Comparison of ENCODE assay signal across 8 cellular contexts in the genomic region with DNA sequence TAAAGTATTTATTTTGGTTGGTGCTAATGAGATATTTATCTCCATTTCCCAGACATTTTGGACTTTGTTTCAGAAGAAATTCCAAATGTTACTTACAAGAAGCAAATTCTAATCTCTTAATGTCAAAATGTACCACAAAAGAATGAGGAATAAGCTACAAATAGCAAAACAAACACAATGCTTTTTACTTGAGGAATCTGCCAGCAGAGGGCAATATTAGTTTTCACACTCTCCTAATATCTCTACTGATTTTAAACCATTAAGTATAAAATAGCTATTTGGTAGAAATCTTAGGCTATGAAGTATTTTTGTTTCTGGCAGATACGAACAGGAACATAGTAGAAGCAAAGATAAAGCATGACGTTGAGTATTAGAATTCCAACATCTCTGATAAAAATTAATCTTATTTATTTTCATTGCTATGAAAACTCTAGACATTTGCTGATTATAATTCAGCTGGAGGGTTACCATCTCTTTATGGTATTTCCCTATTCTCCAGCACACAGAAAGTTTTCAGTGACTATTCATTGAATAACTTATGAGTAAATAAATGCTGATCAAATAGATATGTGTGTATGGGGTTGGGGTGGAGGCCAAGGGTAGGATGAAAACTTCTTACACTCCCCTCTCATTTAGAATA. TPM values are rescaled to one million over a fixed set of nuclear protein-coding genes. Genes with fewer than 3 reads are reported as not detected.
DNase-seq lines count a peak whose midpoint lies in the region; ATAC-seq and TF ChIP-seq lines count a peak whose summit lies in the region.

No MANE protein-coding gene starts in this region.

- no peaks in the 10 kb centered on the region for H3K79me2 ChIP-seq in Loucy (ENCODE audit: insufficient read depth, low read length)

- no peaks in the 10 kb centered on the region for H3K36me3 ChIP-seq in Loucy (ENCODE audit: insufficient read depth, low read length)
- H3K36me3 ChIP-seq in body of pancreas (replicated peaks in 1 of 2; ENCODE audit: insufficient read depth in 1 of 2, low read depth in 2 of 2) = no peaks in the 10 kb centered on the region
- H3K36me3 ChIP-seq in liver (ENCODE audit: control insufficient read depth in 4 of 4, insufficient read depth in 3 of 4, low read depth in 1 of 4, low read length in 3 of 4) = no peaks in the 10 kb centered on the region

- TF ChIP-seq RAD21 in liver (IDR thresholded peaks at IDR 0.05) = peak; percentile 78 to 79

- no peaks in the 10 kb centered on the region for H3K36me3 Mint-ChIP-seq in Calu3 (ENCODE audit: insufficient read depth, unreplicated experiment)

- H3K9ac ChIP-seq in Loucy (ENCODE audit: low read depth, low read length, poor library complexity, severe bottlenecking) (no peak overlapping the region), liver (ENCODE audit: low read depth in 1 of 2, low read length in 2 of 2) (no peak overlapping the region)

- H3K27me3 Mint-ChIP-seq in Calu3 (ENCODE audit: unreplicated experiment) = no peaks in the 10 kb centered on the region

- H3K4me1 Mint-ChIP-seq in Calu3 (ENCODE audit: low read depth, unreplicated experiment) = peaks cover 8% of the 10 kb centered on the region

- TF ChIP-seq POLR2A in body of pancreas (IDR thresholded peaks at IDR 0.05) = no peak

- no peak overlapping the region for H3K4me2 ChIP-seq in Loucy (ENCODE audit: low read depth, low read length, poor library complexity, severe bottlenecking)

- TF ChIP-seq CTCF in Calu3 (IDR thresholded peaks at IDR 0.05; ENCODE audit: unreplicated experiment) = peak; percentile 63
- peak; percentile 73 for TF ChIP-seq CTCF in Loucy (conservative IDR thresholded peaks at IDR 0.05; ENCODE audit: low read length)
- peak in 6 of 7 experiments; percentile 40 to 53 (median 46) for TF ChIP-seq CTCF in body of pancreas (IDR thresholded peaks at IDR 0.05)
- peak; percentile 44 for TF ChIP-seq CTCF in liver (IDR thresholded peaks at IDR 0.05; ENCODE audit: low read depth, low read length, missing input control)

- DNase-seq in Calu3 (peak; percentile 18), body of pancreas (no peak), OCI-M2 (lab: John Stamatoyannopoulos, UW; ENCODE audit: unreplicated experiment) (no peak), KG1 (lab: John Stamatoyannopoulos, UW) (no peak)
- no peak for DNase-seq in stimulated activated CD8-positive, alpha-beta memory T cell treated with anti-CD3 and anti-CD28 coated beads, Interleukin-4, amount 100 ng/mL, for 48 hours

- ATAC-seq in body of pancreas = no peak
- ATAC-seq in esophagus mucosa = no peak

- H3K9me2 ChIP-seq in Loucy (replicated peaks; ENCODE audit: low read depth, low read length) = no peaks in the 10 kb centered on the region

- H3K4me3 Mint-ChIP-seq in Calu3 (ENCODE audit: low read depth, unreplicated experiment) = no peak overlapping the region

- H3K27me3 ChIP-seq in Loucy (ENCODE audit: insufficient read depth, low read length, poor library complexity, severe bottlenecking) (no peaks in the 10 kb centered on the region), body of pancreas (no peaks in the 10 kb centered on the region), liver (ENCODE audit: control insufficient read depth in 4 of 4, insufficient read depth in 4 of 4, low read length in 3 of 4) (no peaks in the 10 kb centered on the region)

- WGBS in body of pancreas, 2 donors = 5 to 9% methylated on average over 2 of the region's 2 CpGs
- WGBS in liver = 25% methylated on average over 2 of the region's 2 CpGs

- H3K9me3 ChIP-seq in Loucy (ENCODE audit: insufficient read depth, low read depth, low read length) (no peaks in the 10 kb centered on the region), body of pancreas (no peaks in the 10 kb centered on the region), liver (ENCODE audit: control insufficient read depth in 4 of 4, low read length in 3 of 4) (no peaks in the 10 kb centered on the region)

- BruUV-seq in Calu3 (replicated peaks; lab: Mats Ljungman, UMichigan) = no TSS peak

- CTCF ChIA-PET in Calu3 (lab: Charles Lee) = interaction anchor here (0.7 to 2.1 kb wide), 8 partner anchors 13 to 605 kb away, joined by 3 to 22 read pairs (median 4); a partner anchor contains a TSS

- H3K27ac ChIP-seq in body of pancreas = no peak overlapping the region
- H3K27ac ChIP-seq in liver (ENCODE audit: low read depth in 1 of 2, low read length in 2 of 2) = no peak overlapping the region

- H4K20me1 ChIP-seq in Loucy (ENCODE audit: insufficient read depth, low read length, poor library complexity, severe bottlenecking) = no peaks in the 10 kb centered on the region

- H3F3A ChIP-seq in Loucy (ENCODE audit: low read depth) = no peaks in the 10 kb centered on the region

- H3K4me1 ChIP-seq in Loucy (ENCODE audit: insufficient read depth, low read length, poor library complexity, severe bottlenecking) (no peaks in the 10 kb centered on the region), body of pancreas (peaks cover 4% of the 10 kb centered on the region), liver (ENCODE audit: control insufficient read depth in 4 of 4, insufficient read depth in 4 of 4, low read length in 3 of 4) (peaks cover 0 to 10% (median 6%) of the 10 kb centered on the region in 4 donors)

- H2AFZ ChIP-seq in Loucy (ENCODE audit: low read length) = no peak overlapping the region

- no peaks in the 10 kb centered on the region for H3K9me3 Mint-ChIP-seq in Calu3 (ENCODE audit: low read depth, unreplicated experiment)

- no peak overlapping the region for H3K27ac Mint-ChIP-seq in Calu3 (ENCODE audit: unreplicated experiment)

- H3K4me3 ChIP-seq in Loucy (ENCODE audit: low read length, poor library complexity, severe bottlenecking) = no peak overlapping the region
- H3K4me3 ChIP-seq in body of pancreas = no peak overlapping the region
- H3K4me3 ChIP-seq in liver (ENCODE audit: low read depth in 1 of 3, low read length in 3 of 3) = no peak overlapping the region

- intact Hi-C loops in Calu3 (cut with micrococcal nuclease; ENCODE audit: unreplicated experiment) = loop anchor here (1.0 kb wide), 1 partner anchor 492 kb away; no protein-coding TSS in a partner anchor
- intact Hi-C loops in body of pancreas (cut with DNase I) = no loop called here

TF ChIP-seq in liver, 16 proteins besides CTCF, POLR2A, EP300 and RAD21:
- TF ChIP-seq JUND (IDR thresholded peaks at IDR 0.05) = no peak
- TF ChIP-seq YY1 (IDR thresholded peaks at IDR 0.05) = no peak
TF ChIP-seq in liver: peak in this region for 0.

RNA-seq across cellular contexts. Expression of a gene that starts 13.4 kb away (rescaled TPM):
- total RNA-seq in Calu3 (2022) = 0.02 and 0.05 TPM in 2 replicates
- 1 to 10 TPM; 2.1 to 2.3 TPM for total RNA-seq in body of pancreas
- 1 to 10 TPM; 4.9 to 6.8 TPM for total RNA-seq in liver
- 1 to 10 TPM; 1.5 to 2.1 TPM for polyA plus RNA-seq in liver
- total RNA-seq in esophagus mucosa = 1.9 TPM
